8 cellular contexts compared by ENCODE assay signal in the genomic region with DNA sequence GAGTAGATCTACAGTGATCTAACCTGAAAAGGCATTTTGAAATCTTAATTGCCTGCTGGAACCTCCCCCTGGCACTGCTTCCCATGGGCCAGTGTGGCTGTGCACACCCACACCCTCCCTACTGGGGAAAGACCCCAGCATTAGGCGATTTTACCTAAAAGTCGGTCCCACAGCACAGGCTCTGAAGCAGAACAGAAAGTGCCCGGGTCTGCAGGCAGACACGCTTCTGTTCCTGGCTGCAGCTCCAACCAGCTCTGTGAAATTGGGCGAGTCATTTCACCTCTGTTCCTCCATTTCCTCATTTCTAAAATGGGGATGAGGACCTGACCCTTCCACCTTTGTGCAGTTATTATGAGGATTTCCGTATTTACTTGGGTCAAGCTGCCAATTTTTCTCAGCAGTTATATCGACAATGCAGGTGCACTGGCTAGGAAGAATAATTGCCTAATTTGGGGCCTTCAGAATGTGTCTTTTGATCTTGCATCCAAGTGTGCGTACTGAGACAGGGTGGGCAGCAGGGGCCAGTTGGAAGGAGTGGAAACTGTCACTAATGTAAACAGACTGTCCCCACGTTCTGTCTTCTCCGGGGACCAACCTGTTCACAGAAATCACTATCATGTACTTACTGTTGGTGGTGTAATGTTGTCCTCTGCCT. TPM values are rescaled to one million over a fixed set of nuclear protein-coding genes. Genes with fewer than 3 reads are reported as not detected.
DNase-seq lines count a peak whose midpoint lies in the region; ATAC-seq, FAIRE-seq and TF ChIP-seq lines count a peak whose summit lies in the region.

No MANE protein-coding gene starts in this region.

- TF ChIP-seq EP300 in HepG2 (IDR thresholded peaks at IDR 0.05; ENCODE audit: low read depth in 2 of 2, low read length in 2 of 2): no peak
- no peak for TF ChIP-seq EP300 in HepG2 (CRISPR knock-in tag; IDR thresholded peaks at IDR 0.05; ENCODE audit: borderline replicate concordance)

- no peak overlapping the region for H2AFZ ChIP-seq in HepG2 (ENCODE audit: low read length)

- in situ Hi-C loops in HepG2 (cut with HindIII; ENCODE audit: extremely low pct_ligation_motif_present, low pct_unique_long_range_greater_than_20kb): loop anchor here (5.0 kb wide), 3 partner anchors 354 to 594 kb away; no protein-coding TSS in a partner anchor

- no peaks in the 10 kb centered on the region for H3K36me3 ChIP-seq in heart right ventricle
- H3K36me3 ChIP-seq in HepG2 (replicated peaks in 1 of 2; ENCODE audit: control insufficient read depth in 1 of 2, insufficient read depth in 2 of 2, low read length in 2 of 2): peaks cover 0 to 1% of the 10 kb centered on the region in 2 experiments; a peak in 3 of 5 replicates
- H3K36me3 ChIP-seq in upper lobe of right lung: no peaks in the 10 kb centered on the region

- peak overlapping the region; percentile 60 for H3K9ac ChIP-seq in HepG2 (ENCODE audit: insufficient read depth, low read depth, low read length)

- peaks cover 97% of the 10 kb centered on the region for H3K79me2 ChIP-seq in HepG2 (ENCODE audit: insufficient read depth, low read length)

- H3K4me3 ChIP-seq in heart right ventricle: peak overlapping the region in 8 of 10 donors; percentile 8 to 90 (median 26)
- peak overlapping the region; percentile 18 to 55 (median 22); a peak in 4 of 6 replicates for H3K4me3 ChIP-seq in HepG2 (replicated peaks in 1 of 3; ENCODE audit: insufficient read depth in 1 of 3, low read depth in 2 of 3, low read length in 3 of 3)
- H3K4me3 ChIP-seq in upper lobe of right lung: peak overlapping the region; percentile 5

- H3K27me3 ChIP-seq in heart right ventricle (no peaks in the 10 kb centered on the region), HepG2 (ENCODE audit: control insufficient read depth in 1 of 2, insufficient read depth in 2 of 2, low read length in 2 of 2) (no peaks in the 10 kb centered on the region), upper lobe of right lung (no peaks in the 10 kb centered on the region)

- no TSS peak for BruUV-seq in HepG2 (replicated peaks; lab: Mats Ljungman, UMichigan)

- POLR2A ChIA-PET in RWPE1 (lab: Yijun Ruan, JAX; ENCODE audit: low non-redundant PET): no interaction called here
- POLR2A ChIA-PET in HepG2 (lab: Yijun Ruan, JAX): interaction anchor here (1.3 to 1.5 kb wide), 2 partner anchors 491 to 538 kb away, joined by 3 to 5 read pairs; no protein-coding TSS in a partner anchor

- intact Hi-C loops in heart right ventricle (cut with DNase I): loop anchor here in 9 of 10 donors (5.0 to 10.0 kb wide), 10 partner anchors 146 to 616 kb away; no protein-coding TSS in a partner anchor
- intact Hi-C loops in left ventricle myocardium superior (cut with micrococcal nuclease): loop anchor here (10.0 kb wide), 1 partner anchor 606 kb away; no protein-coding TSS in a partner anchor
- intact Hi-C loops in HepG2 (cut with micrococcal nuclease; ENCODE audit: unreplicated experiment): loop anchor here (5.0 to 10.0 kb wide), 2 partner anchors 246 to 284 kb away; no protein-coding TSS in a partner anchor
- intact Hi-C loops in upper lobe of right lung (cut with DNase I): no loop called here
- intact Hi-C loops in posterior vena cava (cut with DNase I): loop anchor here (5.0 to 10.0 kb wide), 4 partner anchors 349 to 606 kb away; no protein-coding TSS in a partner anchor

- peak overlapping the region; percentile 81 for H3K4me2 ChIP-seq in HepG2 (ENCODE audit: low read depth, low read length)

- 41 to 68% methylated on average over 10 of the region's 10 CpGs for WGBS in heart right ventricle, 2 donors
- WGBS in HepG2 (ENCODE audit: low lambda C conversion rate): 78% methylated on average over 8 of the region's 10 CpGs

- no peak for TF ChIP-seq POLR2A in HepG2 (IDR thresholded peaks at IDR 0.05; ENCODE audit: insufficient read depth in 1 of 2, low read depth in 2 of 2, low read length in 2 of 2)

- H4K20me1 ChIP-seq in HepG2 (ENCODE audit: insufficient read depth, low read length): peaks cover 21% of the 10 kb centered on the region

- ATAC-seq in heart right ventricle (no peak), left ventricle myocardium superior (no peak), HepG2 (no peak), upper lobe of right lung (peak; percentile 23), HG03439 (IDR thresholded peaks at IDR 0.05; ENCODE audit: unreplicated experiment) (no peak)

- H3K9me3 ChIP-seq in heart right ventricle (no peaks in the 10 kb centered on the region), HepG2 (ENCODE audit: low read length) (no peaks in the 10 kb centered on the region), upper lobe of right lung (no peaks in the 10 kb centered on the region)

- TF ChIP-seq CTCF in heart right ventricle (IDR thresholded peaks at IDR 0.05) (no peak), RWPE1 (conservative IDR thresholded peaks at IDR 0.05; ENCODE audit: low read depth) (no peak), HepG2 (CRISPR knock-in tag; IDR thresholded peaks at IDR 0.05) (no peak), upper lobe of right lung (IDR thresholded peaks at IDR 0.05) (no peak)

- H3K27ac ChIP-seq in heart right ventricle (peak overlapping the region; percentile 59 to 100 (median 99)), RWPE1 (peak overlapping the region; percentile 100), HepG2 (ENCODE audit: extremely low read length, insufficient read depth, low read length) (peak overlapping the region; percentile 78), upper lobe of right lung (peak overlapping the region; percentile 85)

- no peak for TF ChIP-seq RAD21 in HepG2 (CRISPR knock-in tag; IDR thresholded peaks at IDR 0.05)

- DNase-seq in heart right ventricle: no peak
- no peak for DNase-seq in left ventricle myocardium superior
- no peak for DNase-seq in RWPE1 (ENCODE audit: low spot score)
- no peak for DNase-seq in HepG2 (ENCODE audit: low spot score)
- DNase-seq in upper lobe of right lung: no peak
- DNase-seq in posterior vena cava (ENCODE audit: low spot score): no peak
- DNase-seq in NCI-H128 (lab: John Stamatoyannopoulos, UW; ENCODE audit: unreplicated experiment): no peak

- no peak for FAIRE-seq in HepG2 (lab: Jason Lieb, UNC)

- CTCF ChIA-PET in RWPE1 (lab: Yijun Ruan, JAX) (interaction anchor here (1.1 kb wide), 1 partner anchor 491 kb away, joined by 6 read pairs; no protein-coding TSS in a partner anchor), HepG2 (lab: Yijun Ruan, JAX; ENCODE audit: low intra/inter-chr PET ratio, low total read pairs) (no interaction called here)

- H3K4me1 ChIP-seq in heart right ventricle (peaks cover 32 to 100% (median 98%) of the 10 kb centered on the region in 9 donors), HepG2 (ENCODE audit: insufficient read depth, low read length) (peaks cover 82% of the 10 kb centered on the region), upper lobe of right lung (peaks cover 92% of the 10 kb centered on the region)

TF ChIP-seq in HepG2, 621 proteins besides CTCF, POLR2A, EP300 and RAD21 (continues in another document):
- TF ChIP-seq FOXA3 (CRISPR knock-in tag; IDR thresholded peaks at IDR 0.05): no peak

RNA-seq across cellular contexts. Expression of a gene that starts 7.1 kb away (rescaled TPM):
- total RNA-seq in heart right ventricle (10 to 100 TPM; 14.1 to 25.1 (median 20.0) TPM), left ventricle myocardium superior (17.7 TPM), HepG2 (2016; rRNA removed; fragmentation: Illumina TruSeq; extraction: Trizol) (29.1 and 45.2 TPM in 2 replicates), upper lobe of right lung (70.6 TPM), posterior vena cava (10 to 100 TPM; 50.7 to 53.9 TPM)
- polyA plus RNA-seq in heart right ventricle (10 to 100 TPM in 1 of 2 donors, 1 to 10 TPM in 1; 9.9 to 11.4 TPM), HepG2 (2011; rRNA removed) (32.2 and 37.8 TPM in 2 replicates)
- total RNA-seq in HepG2 (2016; cell fraction: cytosol; rRNA removed; fragmentation: Illumina TruSeq; extraction: Trizol; ENCODE audit: low read depth): 5.0 and 6.9 TPM in 2 replicates
- 29.1 and 39.1 TPM in 2 replicates for total RNA-seq in HepG2 (2016; cell fraction: insoluble cytoplasmic fraction; rRNA removed; fragmentation: Illumina TruSeq; extraction: Trizol)
- total RNA-seq in HepG2 (2016; cell fraction: membrane; rRNA removed; fragmentation: Illumina TruSeq; extraction: Trizol): 27.0 and 29.9 TPM in 2 replicates
- 38.1 and 42.0 TPM in 2 replicates for total RNA-seq in HepG2 (2016; cell fraction: nucleus; rRNA removed; fragmentation: Illumina TruSeq; extraction: Trizol)
- polyA plus RNA-seq in HepG2 (2011; cell fraction: cytosol; rRNA removed): 23.4 and 26.9 TPM in 2 replicates
- 34.9 and 36.5 TPM in 2 replicates for polyA plus RNA-seq in HepG2 (2011; cell fraction: nucleus; rRNA removed)
- 35.9 and 36.8 TPM in 2 replicates for polyA plus RNA-seq in HepG2 (2012)
- polyA plus RNA-seq in HepG2 (2016; cell fraction: cytosol; fragmentation: Illumina TruSeq; extraction: Trizol; ENCODE audit: low read depth): 12.2 and 13.0 TPM in 2 replicates
- polyA plus RNA-seq in HepG2 (2016; cell fraction: insoluble cytoplasmic fraction; fragmentation: Illumina TruSeq; extraction: Trizol; ENCODE audit: low read depth): 46.7 and 48.9 TPM in 2 replicates
- polyA plus RNA-seq in HepG2 (2016; cell fraction: membrane; fragmentation: Illumina TruSeq; extraction: Trizol; ENCODE audit: low read depth): 28.6 and 30.0 TPM in 2 replicates
- polyA plus RNA-seq in HepG2 (2016; cell fraction: nucleus; fragmentation: Illumina TruSeq; extraction: Trizol; ENCODE audit: insufficient read depth, low read depth): 40.1 and 41.8 TPM in 2 replicates
- polyA minus RNA-seq in HepG2 (2011; rRNA and poly(A)+ RNA removed; ENCODE audit: low replicate concordance): 23.8 and 59.2 TPM in 2 replicates
- 32.1 and 36.4 TPM in 2 replicates for polyA minus RNA-seq in HepG2 (2011; cell fraction: cytosol; rRNA and poly(A)+ RNA removed)
- 148 and 153 TPM in 2 replicates for polyA minus RNA-seq in HepG2 (2011; cell fraction: nucleus; rRNA and poly(A)+ RNA removed)
